18 cellular contexts compared by ENCODE assay signal in the genomic region with DNA sequence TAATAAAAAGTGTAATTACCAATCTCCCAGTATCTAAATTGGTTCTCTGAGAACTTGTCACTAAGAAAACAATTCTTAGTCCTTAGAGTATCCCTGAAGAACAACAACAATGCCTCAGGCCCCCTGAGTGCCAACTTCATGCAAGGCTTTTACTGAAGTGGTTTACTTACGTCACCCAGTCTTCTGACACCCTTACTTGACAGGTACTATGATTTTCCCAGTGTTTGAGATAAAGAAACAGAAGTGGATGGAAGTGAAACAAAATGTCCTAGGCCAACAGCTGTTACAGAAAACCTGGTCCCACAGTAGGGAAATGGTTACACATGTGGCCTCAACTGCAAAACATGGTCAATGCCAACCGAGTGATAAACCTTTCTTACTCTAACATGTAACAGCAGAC.
DNase-seq lines count a peak whose midpoint lies in the region; ATAC-seq, FAIRE-seq and TF ChIP-seq lines count a peak whose summit lies in the region.
"Had no signal": no experiment of that assay in that cellular context is flagged by ENCODE, and none has a peak within 500 bp of the region (broad histone marks: within the 10 kb centered on the region; RNA-seq: fewer than 3 reads in every experiment).

No MANE protein-coding gene starts in this region.

- H3K4me2 ChIP-seq in A549 (no peak overlapping the region; the same call in 2 of the 3 replicates), astrocyte (ENCODE audit: low read length) (peak overlapping the region; percentile 45)
- H3K4me2 ChIP-seq: KMS-11 had no signal

- H3K9me3 ChIP-seq in A549 (no peaks in the 10 kb centered on the region), astrocyte (ENCODE audit: insufficient read depth, low read depth, low read length) (no peaks in the 10 kb centered on the region), lung (ENCODE audit: control insufficient read depth in 2 of 2, insufficient read depth in 1 of 2, low read length in 1 of 2) (no peaks in the 10 kb centered on the region)
- H3K9me3 ChIP-seq: gastrocnemius medialis had no signal

- H4K20me1 ChIP-seq in astrocyte (ENCODE audit: insufficient read depth, low read length), result no peaks in the 10 kb centered on the region

- no peak for TF ChIP-seq POLR2A in A549 (IDR thresholded peaks at IDR 0.05; ENCODE audit: low read length)

- TF ChIP-seq RAD21 in A549 (conservative IDR thresholded peaks at IDR 0.05 in 1 of 2, IDR thresholded peaks at IDR 0.05 in 1 of 2), result no peak

- no peak overlapping the region for H3K4me3 ChIP-seq in A549
- no peak overlapping the region for H3K4me3 ChIP-seq in astrocyte (ENCODE audit: insufficient read depth, low read depth, low read length)
- no peak overlapping the region for H3K4me3 ChIP-seq in lung
- H3K4me3 ChIP-seq: coronary artery, gastrocnemius medialis had no signal

- peak overlapping the region; percentile 78 for H3K27ac ChIP-seq in A549
- H3K27ac ChIP-seq in astrocyte (ENCODE audit: low read depth, low read length), result peak overlapping the region; percentile 89
- peak overlapping the region; percentile 47 to 79 for H3K27ac ChIP-seq in lung (ENCODE audit: low read depth in 1 of 2, low read length in 1 of 2)
- H3K27ac ChIP-seq: gastrocnemius medialis, KMS-11 had no signal

- H3K4me3 Mint-ChIP-seq in astrocyte (ENCODE audit: unreplicated experiment), result no peak overlapping the region
- H3K4me3 Mint-ChIP-seq: activated T-cell treated with anti-CD3 and anti-CD28 coated beads, Interleukin-2, amount 50 U/mL, for 24 hours; natural killer cell had no signal

- 88% methylated on average over 2 of the region's 2 CpGs for WGBS in A549 (ENCODE audit: missing lambda C conversion rate)
- 63 to 71% methylated on average over 2 of the region's 2 CpGs for WGBS in lung, 2 donors

- H3K27ac Mint-ChIP-seq in astrocyte (ENCODE audit: unreplicated experiment), result no peak overlapping the region
- H3K27ac Mint-ChIP-seq: natural killer cell had no signal

- peaks cover 3% of the 10 kb centered on the region for H3K9me3 Mint-ChIP-seq in astrocyte (ENCODE audit: unreplicated experiment)
- H3K9me3 Mint-ChIP-seq: activated T-cell treated with anti-CD3 and anti-CD28 coated beads, Interleukin-2, amount 50 U/mL, for 24 hours; natural killer cell had no signal

- TF ChIP-seq CTCF in A549 (IDR thresholded peaks at IDR 0.05) (no peak), astrocyte (IDR thresholded peaks at IDR 0.05; ENCODE audit: insufficient read depth, low read depth, low read length) (no peak), lung (IDR thresholded peaks at IDR 0.05; ENCODE audit: control extremely low read depth, extremely low read depth) (no peak)

- TF ChIP-seq EP300 in A549 (IDR thresholded peaks at IDR 0.05), result no peak

- DNase-seq in A549 (ENCODE audit: low read depth in 1 of 2, low spot score in 1 of 2) (no peak), EH (ENCODE audit: low read depth) (peak; percentile 57), astrocyte (ENCODE audit: low read depth) (peak; percentile 13), lung (ENCODE audit: low spot score) (no peak), NCI-H2196 (lab: John Stamatoyannopoulos, UW; ENCODE audit: unreplicated experiment) (no peak), NCI-H226 (no peak), NCI-H1417 treated with DMSO at 0.1 percent for 48 hours (lab: John Stamatoyannopoulos, UW) (no peak)
- DNase-seq in stimulated activated CD4-positive, alpha-beta T cell treated with anti-CD3 and anti-CD28 coated beads, Interleukin-4, amount 100 ng/mL, for 4 hours, result no peak
- DNase-seq: activated CD4-positive, alpha-beta T cell treated with anti-CD3 and anti-CD28 coated beads, Interleukin-2, amount 50 U/mL, for 4 hours; activated T-cell treated with anti-CD3 and anti-CD28 coated beads, Interleukin-2, amount 50 U/mL, for 24 hours; AML-193; gastrocnemius medialis; GOT3; natural killer cell; NCI-H1694; NCI-H510A treated with DMSO at 0.1 percent for 48 hours had no signal

- H3K27me3 ChIP-seq in astrocyte (ENCODE audit: insufficient read depth, low read length), result no peaks in the 10 kb centered on the region
- no peaks in the 10 kb centered on the region for H3K27me3 ChIP-seq in lung (ENCODE audit: control insufficient read depth, insufficient read depth)
- H3K27me3 ChIP-seq: gastrocnemius medialis had no signal

- CTCF ChIA-PET in A549 (lab: Yijun Ruan, JAX), result interaction anchor here (1.1 to 1.7 kb wide), 4 partner anchors 61 to 533 kb away, joined by 3 to 9 read pairs (median 3); no protein-coding TSS in a partner anchor

- peaks cover 2% of the 10 kb centered on the region for H3K36me3 ChIP-seq in astrocyte (ENCODE audit: insufficient read depth, low read length)
- no peaks in the 10 kb centered on the region for H3K36me3 ChIP-seq in lung (ENCODE audit: control insufficient read depth in 2 of 2, insufficient read depth in 2 of 2, low read length in 2 of 2)
- H3K36me3 ChIP-seq: gastrocnemius medialis had no signal

- no peak overlapping the region for H2AFZ ChIP-seq in astrocyte (ENCODE audit: low read depth, low read length)

- POLR2A ChIA-PET in A549 (lab: Yijun Ruan, JAX), result interaction anchor here (0.8 kb wide), 1 partner anchor 244 kb away, joined by 3 read pairs; no protein-coding TSS in a partner anchor

- peaks cover 39% of the 10 kb centered on the region for H3K79me2 ChIP-seq in astrocyte (ENCODE audit: insufficient read depth, low read length)

- H3K9ac ChIP-seq in astrocyte (ENCODE audit: low read length), result peak overlapping the region; percentile 57
- H3K9ac ChIP-seq: KMS-11 had no signal

- no peak for ATAC-seq in A549
- ATAC-seq in lung (ENCODE audit: insufficient read depth, low FRiP score), result no peak
- ATAC-seq: gastrocnemius medialis, natural killer cell had no signal

- H3K4me1 ChIP-seq in A549 (peaks cover 91% of the 10 kb centered on the region), astrocyte (ENCODE audit: insufficient read depth, low read length) (peaks cover 44% of the 10 kb centered on the region), lung (ENCODE audit: control insufficient read depth in 2 of 2, insufficient read depth in 2 of 2, low read length in 2 of 2) (peaks cover 0 to 3% of the 10 kb centered on the region in 2 donors)

- peaks cover 6% of the 10 kb centered on the region for H3K36me3 Mint-ChIP-seq in astrocyte (ENCODE audit: low read depth, unreplicated experiment)
- H3K36me3 Mint-ChIP-seq: natural killer cell had no signal

- H3K27me3 Mint-ChIP-seq in astrocyte (ENCODE audit: low read depth, unreplicated experiment), result no peaks in the 10 kb centered on the region
- H3K27me3 Mint-ChIP-seq: activated T-cell treated with anti-CD3 and anti-CD28 coated beads, Interleukin-2, amount 50 U/mL, for 24 hours had no signal

- peaks cover 28% of the 10 kb centered on the region for H3K4me1 Mint-ChIP-seq in astrocyte (ENCODE audit: low read depth, unreplicated experiment)
- H3K4me1 Mint-ChIP-seq: natural killer cell had no signal

- FAIRE-seq in A549 (lab: Jason Lieb, UNC), result no peak
- no peak for FAIRE-seq in astrocyte (lab: Jason Lieb, UNC)

TF ChIP-seq in A549, 52 proteins besides CTCF, POLR2A, EP300 and RAD21:
- TF ChIP-seq RCOR1 (IDR thresholded peaks at IDR 0.05; ENCODE audit: low read depth, low read length), result no peak
- no peak for TF ChIP-seq HOXA7 (CRISPR knock-in tag; IDR thresholded peaks at IDR 0.05)
- TF ChIP-seq, protein P1, sequence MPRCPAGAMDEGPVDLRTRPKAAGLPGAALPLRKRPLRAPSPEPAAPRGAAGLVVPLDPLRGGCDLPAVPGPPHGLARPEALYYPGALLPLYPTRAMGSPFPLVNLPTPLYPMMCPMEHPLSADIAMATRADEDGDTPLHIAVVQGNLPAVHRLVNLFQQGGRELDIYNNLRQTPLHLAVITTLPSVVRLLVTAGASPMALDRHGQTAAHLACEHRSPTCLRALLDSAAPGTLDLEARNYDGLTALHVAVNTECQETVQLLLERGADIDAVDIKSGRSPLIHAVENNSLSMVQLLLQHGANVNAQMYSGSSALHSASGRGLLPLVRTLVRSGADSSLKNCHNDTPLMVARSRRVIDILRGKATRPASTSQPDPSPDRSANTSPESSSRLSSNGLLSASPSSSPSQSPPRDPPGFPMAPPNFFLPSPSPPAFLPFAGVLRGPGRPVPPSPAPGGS (IDR thresholded peaks at IDR 0.05), result no peak
- TF ChIP-seq CHD4 (IDR thresholded peaks at IDR 0.05; ENCODE audit: borderline replicate concordance), result no peak
- TF ChIP-seq SMC3 (IDR thresholded peaks at IDR 0.05), result no peak
- no peak for TF ChIP-seq MYC (IDR thresholded peaks at IDR 0.05; ENCODE audit: borderline replicate concordance, low read length)
- TF ChIP-seq, protein P2, sequence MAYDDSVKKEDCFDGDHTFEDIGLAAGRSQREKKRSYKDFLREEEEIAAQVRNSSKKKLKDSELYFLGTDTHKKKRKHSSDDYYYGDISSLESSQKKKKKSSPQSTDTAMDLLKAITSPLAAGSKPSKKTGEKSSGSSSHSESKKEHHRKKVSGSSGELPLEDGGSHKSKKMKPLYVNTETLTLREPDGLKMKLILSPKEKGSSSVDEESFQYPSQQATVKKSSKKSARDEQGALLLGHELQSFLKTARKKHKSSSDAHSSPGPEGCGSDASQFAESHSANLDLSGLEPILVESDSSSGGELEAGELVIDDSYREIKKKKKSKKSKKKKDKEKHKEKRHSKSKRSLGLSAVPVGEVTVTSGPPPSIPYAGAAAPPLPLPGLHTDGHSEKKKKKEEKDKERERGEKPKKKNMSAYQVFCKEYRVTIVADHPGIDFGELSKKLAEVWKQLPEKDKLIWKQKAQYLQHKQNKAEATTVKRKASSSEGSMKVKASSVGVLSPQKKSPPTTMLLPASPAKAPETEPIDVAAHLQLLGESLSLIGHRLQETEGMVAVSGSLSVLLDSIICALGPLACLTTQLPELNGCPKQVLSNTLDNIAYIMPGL (CRISPR knock-in tag; IDR thresholded peaks at IDR 0.05; ENCODE audit: borderline replicate concordance), result no peak
- TF ChIP-seq TP53 (CRISPR knock-in tag; IDR thresholded peaks at IDR 0.05), result no peak
- TF ChIP-seq, protein P3, sequence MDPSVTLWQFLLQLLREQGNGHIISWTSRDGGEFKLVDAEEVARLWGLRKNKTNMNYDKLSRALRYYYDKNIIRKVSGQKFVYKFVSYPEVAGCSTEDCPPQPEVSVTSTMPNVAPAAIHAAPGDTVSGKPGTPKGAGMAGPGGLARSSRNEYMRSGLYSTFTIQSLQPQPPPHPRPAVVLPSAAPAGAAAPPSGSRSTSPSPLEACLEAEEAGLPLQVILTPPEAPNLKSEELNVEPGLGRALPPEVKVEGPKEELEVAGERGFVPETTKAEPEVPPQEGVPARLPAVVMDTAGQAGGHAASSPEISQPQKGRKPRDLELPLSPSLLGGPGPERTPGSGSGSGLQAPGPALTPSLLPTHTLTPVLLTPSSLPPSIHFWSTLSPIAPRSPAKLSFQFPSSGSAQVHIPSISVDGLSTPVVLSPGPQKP (IDR thresholded peaks at IDR 0.05; ENCODE audit: low read depth, low read length), result no peak
- no peak for TF ChIP-seq ZC3H11A (IDR thresholded peaks at IDR 0.05)
- no peak for TF ChIP-seq EHF (CRISPR knock-in tag; IDR thresholded peaks at IDR 0.05)
- TF ChIP-seq CHD2 (IDR thresholded peaks at IDR 0.05; ENCODE audit: low read length, partially characterized antibody), result no peak

Comparison
In these comparisons a context has a peak if more than half of its experiments do, and no peak if none do; other contexts are left out.
1. DNase-seq: peak in EH (single experiment) and astrocyte (single experiment); none in A549 (0 of 2), lung (single experiment), NCI-H2196 (single experiment), NCI-H226 (single experiment), stimulated activated CD4-positive, alpha-beta T cell treated with anti-CD3 and anti-CD28 coated beads, Interleukin-4, amount 100 ng/mL, for 4 hours (0 of 2) and NCI-H1417 treated with DMSO at 0.1 percent for 48 hours (single experiment).
2. Peak in every context shown above with its lines, with median percentiles within 50 percentile points of each other: H3K27ac ChIP-seq.